Comparison of ENCODE assay signal across 16 cellular contexts in genomic region chrX:118545510-118545909, GRCh38.
"Had no signal": no experiment of that assay in that cellular context is flagged by ENCODE, and none has a peak within 500 bp of the region (broad histone marks: within the 10 kb centered on the region; RNA-seq: fewer than 3 reads in every experiment).

No MANE protein-coding gene starts in this region.

- H3K27me3 Mint-ChIP-seq: activated CD8-positive, alpha-beta memory T cell treated with anti-CD3 and anti-CD28 coated beads, Interleukin-2, amount 10 ng/mL, durations not matched to agents 7 days and 5 days; activated naive CD8-positive, alpha-beta T cell treated with anti-CD3 and anti-CD28 coated beads for 36 hours; naive thymus-derived CD8-positive, alpha-beta T cell; stimulated activated naive B cell treated with anti-CD40 and anti-IgM and Interleukin-4, amounts not matched to agents 10 μg/mL and 1 μg/mL and 100 μg/mL, for 72 hours had no signal

- DNase-seq: activated CD4-positive, alpha-beta T cell treated with anti-CD3 and anti-CD28 coated beads, Interleukin-2, amount 50 U/mL, for 48 hours; activated CD8-positive, alpha-beta memory T cell treated with anti-CD3 and anti-CD28 coated beads, Interleukin-2, amount 10 ng/mL, durations not matched to agents 7 days and 5 days; activated effector memory CD4-positive, alpha-beta T cell treated with anti-CD3 and anti-CD28 coated beads, Interleukin-2, amount 50 U/mL, for 16 hours; activated naive CD8-positive, alpha-beta T cell treated with anti-CD3 and anti-CD28 coated beads for 36 hours; activated T-cell treated with anti-CD3 and anti-CD28 coated beads, Interleukin-2, amount 50 U/mL, for 4 hours; anterior cingulate cortex; effector memory CD4-positive, alpha-beta T cell; kidney glomerular epithelial cell; midbrain; naive thymus-derived CD8-positive, alpha-beta T cell; nucleus accumbens; small intestine; stimulated activated naive B cell treated with anti-CD40 and anti-IgM and Interleukin-4, amounts not matched to agents 10 μg/mL and 1 μg/mL and 100 μg/mL, for 72 hours; transverse colon had no signal

- H3K9me3 Mint-ChIP-seq: activated naive CD8-positive, alpha-beta T cell treated with anti-CD3 and anti-CD28 coated beads for 36 hours; activated T-cell treated with anti-CD3 and anti-CD28 coated beads, Interleukin-2, amount 50 U/mL, for 4 hours; naive thymus-derived CD8-positive, alpha-beta T cell; stimulated activated naive B cell treated with anti-CD40 and anti-IgM and Interleukin-4, amounts not matched to agents 10 μg/mL and 1 μg/mL and 100 μg/mL, for 72 hours had no signal

- H3K27ac Mint-ChIP-seq: activated CD8-positive, alpha-beta memory T cell treated with anti-CD3 and anti-CD28 coated beads, Interleukin-2, amount 10 ng/mL, durations not matched to agents 7 days and 5 days; activated naive CD8-positive, alpha-beta T cell treated with anti-CD3 and anti-CD28 coated beads for 36 hours had no signal

- ATAC-seq: activated CD8-positive, alpha-beta memory T cell treated with anti-CD3 and anti-CD28 coated beads, Interleukin-2, amount 10 ng/mL, durations not matched to agents 7 days and 5 days; activated T-cell treated with anti-CD3 and anti-CD28 coated beads, Interleukin-2, amount 50 U/mL, for 4 hours; gastroesophageal sphincter; naive thymus-derived CD8-positive, alpha-beta T cell; stimulated activated naive B cell treated with anti-CD40 and anti-IgM and Interleukin-4, amounts not matched to agents 10 μg/mL and 1 μg/mL and 100 μg/mL, for 72 hours had no signal

- FAIRE-seq: bronchial epithelial cell, small intestine had no signal

- H3K4me3 Mint-ChIP-seq: activated CD8-positive, alpha-beta memory T cell treated with anti-CD3 and anti-CD28 coated beads, Interleukin-2, amount 10 ng/mL, durations not matched to agents 7 days and 5 days; activated naive CD8-positive, alpha-beta T cell treated with anti-CD3 and anti-CD28 coated beads for 36 hours; activated T-cell treated with anti-CD3 and anti-CD28 coated beads, Interleukin-2, amount 50 U/mL, for 4 hours; naive thymus-derived CD8-positive, alpha-beta T cell; stimulated activated naive B cell treated with anti-CD40 and anti-IgM and Interleukin-4, amounts not matched to agents 10 μg/mL and 1 μg/mL and 100 μg/mL, for 72 hours had no signal
